Comparison of ENCODE assay signal across 1 cellular context in genomic region chr7:148337995-148338747, GRCh38.
TF ChIP-seq lines count a peak whose summit lies in the region.

No MANE protein-coding gene starts in this region.

TF ChIP-seq in HEK293, 187 proteins besides CTCF, POLR2A, EP300 and RAD21 (continued from another document):
- TF ChIP-seq, protein P1, sequence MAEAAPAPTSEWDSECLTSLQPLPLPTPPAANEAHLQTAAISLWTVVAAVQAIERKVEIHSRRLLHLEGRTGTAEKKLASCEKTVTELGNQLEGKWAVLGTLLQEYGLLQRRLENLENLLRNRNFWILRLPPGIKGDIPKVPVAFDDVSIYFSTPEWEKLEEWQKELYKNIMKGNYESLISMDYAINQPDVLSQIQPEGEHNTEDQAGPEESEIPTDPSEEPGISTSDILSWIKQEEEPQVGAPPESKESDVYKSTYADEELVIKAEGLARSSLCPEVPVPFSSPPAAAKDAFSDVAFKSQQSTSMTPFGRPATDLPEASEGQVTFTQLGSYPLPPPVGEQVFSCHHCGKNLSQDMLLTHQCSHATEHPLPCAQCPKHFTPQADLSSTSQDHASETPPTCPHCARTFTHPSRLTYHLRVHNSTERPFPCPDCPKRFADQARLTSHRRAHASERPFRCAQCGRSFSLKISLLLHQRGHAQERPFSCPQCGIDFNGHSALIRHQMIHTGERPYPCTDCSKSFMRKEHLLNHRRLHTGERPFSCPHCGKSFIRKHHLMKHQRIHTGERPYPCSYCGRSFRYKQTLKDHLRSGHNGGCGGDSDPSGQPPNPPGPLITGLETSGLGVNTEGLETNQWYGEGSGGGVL (tag by site-specific recombination; IDR thresholded peaks at IDR 0.05), result 0 out of 2 replicates have a peak, but pooled peaks have one; percentile 24
- TF ChIP-seq, protein P2, sequence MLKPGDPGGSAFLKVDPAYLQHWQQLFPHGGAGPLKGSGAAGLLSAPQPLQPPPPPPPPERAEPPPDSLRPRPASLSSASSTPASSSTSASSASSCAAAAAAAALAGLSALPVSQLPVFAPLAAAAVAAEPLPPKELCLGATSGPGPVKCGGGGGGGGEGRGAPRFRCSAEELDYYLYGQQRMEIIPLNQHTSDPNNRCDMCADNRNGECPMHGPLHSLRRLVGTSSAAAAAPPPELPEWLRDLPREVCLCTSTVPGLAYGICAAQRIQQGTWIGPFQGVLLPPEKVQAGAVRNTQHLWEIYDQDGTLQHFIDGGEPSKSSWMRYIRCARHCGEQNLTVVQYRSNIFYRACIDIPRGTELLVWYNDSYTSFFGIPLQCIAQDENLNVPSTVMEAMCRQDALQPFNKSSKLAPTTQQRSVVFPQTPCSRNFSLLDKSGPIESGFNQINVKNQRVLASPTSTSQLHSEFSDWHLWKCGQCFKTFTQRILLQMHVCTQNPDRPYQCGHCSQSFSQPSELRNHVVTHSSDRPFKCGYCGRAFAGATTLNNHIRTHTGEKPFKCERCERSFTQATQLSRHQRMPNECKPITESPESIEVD (tag by site-specific recombination; IDR thresholded peaks at IDR 0.05), result no peak
- TF ChIP-seq ZEB2 (tag by site-specific recombination; IDR thresholded peaks at IDR 0.05), result no peak
- TF ChIP-seq EGR2 (tag by site-specific recombination; IDR thresholded peaks at IDR 0.05; ENCODE audit: low read depth), result no peak
- 0 out of 2 replicates have a peak, but pooled peaks have one; percentile 21 for TF ChIP-seq ZNF76 (tag by site-specific recombination; IDR thresholded peaks at IDR 0.05; ENCODE audit: borderline replicate concordance, low read depth)
TF ChIP-seq in HEK293: peak in this region for 3.
